In genomic region chr19:18816645-18817044, GRCh38 we compare ENCODE assay signal across 3 cellular contexts. TPM values are rescaled to one million over a fixed set of nuclear protein-coding genes. Genes with fewer than 3 reads are reported as not detected.
"Had no signal": no experiment of that assay in that cellular context is flagged by ENCODE, and none has a peak within 500 bp of the region (broad histone marks: within the 10 kb centered on the region; RNA-seq: fewer than 3 reads in every experiment).

No MANE protein-coding gene starts in this region.

RNA-seq across cellular contexts. Expression of gene COMP, which starts 25.5 kb away (rescaled TPM):
- total RNA-seq: naive thymus-derived CD4-positive, alpha-beta T cell; natural killer cell had no signal
- polyA plus RNA-seq: naive thymus-derived CD4-positive, alpha-beta T cell; neural cell had no signal
